19 cellular contexts compared by ENCODE assay signal in genomic region chr6:107321793-107322192, GRCh38.
"Had no signal": no experiment of that assay in that cellular context is flagged by ENCODE, and none has a peak within 500 bp of the region (broad histone marks: within the 10 kb centered on the region; RNA-seq: fewer than 3 reads in every experiment).

No MANE protein-coding gene starts in this region.

- DNase-seq: activated CD4-positive, alpha-beta memory T cell treated with anti-CD3 and anti-CD28 coated beads for 36 hours; activated CD4-positive, alpha-beta T cell treated with anti-CD3 and anti-CD28 coated beads for 1 hour; activated naive CD4-positive, alpha-beta T cell treated with Interleukin-2 at 50 U/mL for 16 hours; caudate nucleus; effector memory CD8-positive, alpha-beta T cell; esophagus squamous epithelium; heart right ventricle; immature natural killer cell; naive thymus-derived CD8-positive, alpha-beta T cell; right lobe of liver; small intestine; stimulated activated CD4-positive, alpha-beta T cell treated with anti-CD3 and anti-CD28 coated beads, Interleukin-15, amount 100 ng/mL, for 24 hours; stimulated activated CD4-positive, alpha-beta T cell treated with anti-CD3 and anti-CD28 coated beads, Interleukin-2, amount 100 ng/mL, for 48 hours; thyroid gland had no signal

- H2AFZ ChIP-seq: parathyroid adenoma had no signal

- FAIRE-seq: small intestine had no signal

- H3K36me3 ChIP-seq: esophagus squamous epithelium, heart right ventricle, neutrophil, right lobe of liver, thyroid gland had no signal

- H3K9me3 Mint-ChIP-seq: activated CD4-positive, alpha-beta memory T cell treated with anti-CD3 and anti-CD28 coated beads for 36 hours; effector memory CD8-positive, alpha-beta T cell; immature natural killer cell; naive thymus-derived CD8-positive, alpha-beta T cell; T-helper 1 cell treated with Interleukin-12 subunit alpha and Interleukin-12 subunit beta and Interleukin-4 antibody, amounts not matched to agents 30 μg/mL and 1 μg/mL, for 36 hours had no signal

- H3K36me3 Mint-ChIP-seq: activated CD4-positive, alpha-beta memory T cell treated with anti-CD3 and anti-CD28 coated beads for 36 hours; brain; immature natural killer cell had no signal

- ATAC-seq: effector memory CD8-positive, alpha-beta T cell; heart right ventricle; naive thymus-derived CD8-positive, alpha-beta T cell; right lobe of liver had no signal

- H3K9ac ChIP-seq: parathyroid adenoma had no signal

- H3K4me3 Mint-ChIP-seq: activated CD4-positive, alpha-beta memory T cell treated with anti-CD3 and anti-CD28 coated beads for 36 hours; brain; effector memory CD8-positive, alpha-beta T cell; immature natural killer cell; naive thymus-derived CD8-positive, alpha-beta T cell; T-helper 1 cell treated with Interleukin-12 subunit alpha and Interleukin-12 subunit beta and Interleukin-4 antibody, amounts not matched to agents 30 μg/mL and 1 μg/mL, for 36 hours had no signal

- H3K27me3 Mint-ChIP-seq: activated CD4-positive, alpha-beta memory T cell treated with anti-CD3 and anti-CD28 coated beads for 36 hours; brain; effector memory CD8-positive, alpha-beta T cell; naive thymus-derived CD8-positive, alpha-beta T cell had no signal

- H3K9me3 ChIP-seq: esophagus squamous epithelium, heart right ventricle, neutrophil, right lobe of liver, thyroid gland had no signal

- H3K27me3 ChIP-seq: esophagus squamous epithelium, heart right ventricle, neutrophil, right lobe of liver, thyroid gland had no signal

- H3K27ac ChIP-seq: esophagus squamous epithelium, heart right ventricle, neutrophil, parathyroid adenoma, right lobe of liver, thyroid gland, VCaP had no signal

- H3K27ac Mint-ChIP-seq: activated CD4-positive, alpha-beta memory T cell treated with anti-CD3 and anti-CD28 coated beads for 36 hours; brain; T-helper 1 cell treated with Interleukin-12 subunit alpha and Interleukin-12 subunit beta and Interleukin-4 antibody, amounts not matched to agents 30 μg/mL and 1 μg/mL, for 36 hours had no signal

- H3K4me3 ChIP-seq: esophagus squamous epithelium, heart right ventricle, right lobe of liver, thyroid gland had no signal

- H3K4me1 ChIP-seq: esophagus squamous epithelium, parathyroid adenoma, right lobe of liver, thyroid gland had no signal
